ENCODE assay signal across 8 cellular contexts in genomic region chr7:134458341-134458805, GRCh38. TPM values are rescaled to one million over a fixed set of nuclear protein-coding genes. Genes with fewer than 3 reads are reported as not detected.
DNase-seq lines count a peak whose midpoint lies in the region; ATAC-seq, FAIRE-seq and TF ChIP-seq lines count a peak whose summit lies in the region.

No MANE protein-coding gene starts in this region.

- TF ChIP-seq RAD21 in GM12878 (IDR thresholded peaks at IDR 0.05; ENCODE audit: insufficient read depth, low read depth, low read length) = no peak

- TF ChIP-seq EP300 in GM12878 (IDR thresholded peaks at IDR 0.05; ENCODE audit: borderline replicate concordance in 1 of 2, control insufficient read depth in 1 of 2, low read depth in 2 of 2, low read length in 2 of 2) = no peak

- RAD21 ChIA-PET in GM12878 (lab: Charles Lee; ENCODE audit: unreplicated experiment) = interaction anchor here (0.7 to 2.1 kb wide), 3 partner anchors 13 to 189 kb away, joined by 3 to 20 read pairs (median 3); no protein-coding TSS in a partner anchor

- H3F3A ChIP-seq in DOHH2 (ENCODE audit: control insufficient read depth, insufficient read depth) = no peaks in the 10 kb centered on the region

- no peaks in the 10 kb centered on the region for H3K27me3 Mint-ChIP-seq in IgD-negative memory B cell

- H3K4me1 Mint-ChIP-seq in IgD-negative memory B cell = peaks cover 26 to 40% (median 39%) of the 10 kb centered on the region in 3 donors

- H3K9me3 ChIP-seq in DOHH2 (ENCODE audit: control insufficient read depth, insufficient read depth, low read length) (peaks cover 7% of the 10 kb centered on the region; the same call in 1 of the 2 replicates), GM12878 (replicated peaks; ENCODE audit: control insufficient read depth, insufficient read depth, low read length) (no peaks in the 10 kb centered on the region; the same call in 2 of the 3 replicates), iPS-18a (ENCODE audit: control insufficient read depth, low read depth, low read length) (no peaks in the 10 kb centered on the region), small intestine (ENCODE audit: control insufficient read depth, low read depth) (no peaks in the 10 kb centered on the region)

- peak overlapping the region; percentile 86 for H2AFZ ChIP-seq in GM12878 (ENCODE audit: control insufficient read depth, low read depth, low read length)

- H3K4me3 ChIP-seq in DOHH2 (ENCODE audit: low read length) = peak overlapping the region; percentile 87
- peak overlapping the region; percentile 75 for H3K4me3 ChIP-seq in GM12878
- peak overlapping the region; percentile 83 for H3K4me3 ChIP-seq in iPS-18a (ENCODE audit: low read length)
- peak overlapping the region; percentile 59 to 83 for H3K4me3 ChIP-seq in small intestine (ENCODE audit: low read depth in 1 of 2, low read length in 2 of 2)

- in situ Hi-C loops in GM12878 (cut with MboI) = no loop called here

- no peaks in the 10 kb centered on the region for H3K27me3 ChIP-seq in DOHH2 (ENCODE audit: control insufficient read depth, low read length)
- H3K27me3 ChIP-seq in GM12878 (replicated peaks in 1 of 2; ENCODE audit: control insufficient read depth in 2 of 2, insufficient read depth in 2 of 2, low read length in 1 of 2) = no peaks in the 10 kb centered on the region
- peaks cover 13% of the 10 kb centered on the region for H3K27me3 ChIP-seq in iPS-18a (ENCODE audit: control insufficient read depth, insufficient read depth, low read length)
- H3K27me3 ChIP-seq in small intestine (ENCODE audit: control insufficient read depth in 2 of 2, insufficient read depth in 2 of 2, low read length in 2 of 2) = no peaks in the 10 kb centered on the region

- no peaks in the 10 kb centered on the region; the same call in 1 of the 2 replicates for H3K9me2 ChIP-seq in DOHH2 (replicated peaks; ENCODE audit: control insufficient read depth, low read length)

- H4K20me1 ChIP-seq in DOHH2 (ENCODE audit: control insufficient read depth, insufficient read depth, low read depth, low read length) (peaks cover 21% of the 10 kb centered on the region; the same call in 1 of the 2 replicates), GM12878 (ENCODE audit: control insufficient read depth, insufficient read depth) (no peaks in the 10 kb centered on the region)

- H3K27ac Mint-ChIP-seq in IgD-negative memory B cell = peak overlapping the region; percentile 73 to 92 (median 82)

- H3K79me2 ChIP-seq in DOHH2 (ENCODE audit: control insufficient read depth, low read length) (peaks cover 55% of the 10 kb centered on the region), GM12878 (ENCODE audit: control insufficient read depth, insufficient read depth, low read length) (peaks cover 12% of the 10 kb centered on the region)

- H3K9ac ChIP-seq in GM12878 (ENCODE audit: control insufficient read depth, insufficient read depth, low read length) (peak overlapping the region; percentile 73), iPS-18a (ENCODE audit: low read length) (peak overlapping the region; percentile 70)

- peak; percentile 56 for FAIRE-seq in GM12878 (lab: Jason Lieb, UNC)
- no peak for FAIRE-seq in small intestine (lab: Jason Lieb, UNC)

- no TSS peak for BruUV-seq in GM12878 (replicated peaks; lab: Mats Ljungman, UMichigan)

- intact Hi-C loops in GM12878 (cut with micrococcal nuclease; ENCODE audit: unreplicated experiment) = no loop called here

- SMC1A ChIA-PET in GM12878 (lab: Charles Lee; ENCODE audit: uncharacterized antibody, unreplicated experiment) = interaction anchor here (4.0 kb wide), 1 partner anchor 26 kb away, joined by 19 read pairs; no protein-coding TSS in a partner anchor

- TF ChIP-seq CTCF in DOHH2 (IDR thresholded peaks at IDR 0.05; ENCODE audit: low read depth, low read length, poor library complexity, severe bottlenecking) (peak; percentile 87), GM12878 (IDR thresholded peaks at IDR 0.05 in 2 of 3, conservative IDR thresholded peaks at IDR 0.05 in 1 of 3; ENCODE audit: control insufficient read depth in 2 of 3, extremely low read depth in 1 of 3, insufficient read depth in 1 of 3, low read depth in 3 of 3, low read length in 3 of 3) (peak; percentile 12 to 45 (median 44); a peak in 4 of 6 replicates)

- CTCF ChIA-PET in GM12878 (lab: Yijun Ruan, JAX) = interaction anchor here (0.6 to 5.7 kb wide), 13 partner anchors 16 to 702 kb away, joined by 3 to 35 read pairs (median 3); partner anchors contain the start of gene AKR1B15

- ATAC-seq in GM21526 (IDR thresholded peaks at IDR 0.05; ENCODE audit: low FRiP score, unreplicated experiment) (peak; percentile 54), GM12878 (peak; percentile 82)

- WGBS in GM12878 (ENCODE audit: insufficient coverage, insufficient replicate concordance, low lambda C conversion rate, missing lambda C conversion rate) = 0% methylated on average over 32 of the region's 37 CpGs
- WGBS in small intestine, 3 donors = 0 to 1% (median 1%) methylated on average over 34 to 37 of the region's 37 CpGs

- H3K36me3 ChIP-seq in DOHH2 (ENCODE audit: control insufficient read depth, low read length) (peaks cover 40% of the 10 kb centered on the region), GM12878 (ENCODE audit: control insufficient read depth in 2 of 2, insufficient read depth in 2 of 2, low read length in 1 of 2) (no peaks in the 10 kb centered on the region), iPS-18a (ENCODE audit: control insufficient read depth, low read depth, low read length) (no peaks in the 10 kb centered on the region), small intestine (ENCODE audit: control insufficient read depth in 2 of 2, insufficient read depth in 2 of 2, low read length in 2 of 2) (no peaks in the 10 kb centered on the region)

- H3K4me1 ChIP-seq in DOHH2 (ENCODE audit: control insufficient read depth, low read length) (peaks cover 31% of the 10 kb centered on the region), GM12878 (ENCODE audit: control insufficient read depth, insufficient read depth, low read length) (peaks cover 9% of the 10 kb centered on the region; the same call in 1 of the 2 replicates), iPS-18a (ENCODE audit: control insufficient read depth, low read depth, low read length) (peaks cover 4% of the 10 kb centered on the region), small intestine (ENCODE audit: control insufficient read depth in 2 of 2, insufficient read depth in 1 of 2, low read depth in 1 of 2, low read length in 1 of 2) (no peaks in the 10 kb centered on the region)

- no peaks in the 10 kb centered on the region for H3K36me3 Mint-ChIP-seq in IgD-negative memory B cell

- H3K27ac ChIP-seq in DOHH2 (ENCODE audit: low read depth, low read length) (peak overlapping the region; percentile 49), GM12878 (ENCODE audit: control insufficient read depth, insufficient read depth) (peak overlapping the region; percentile 79), iPS-18a (ENCODE audit: low read length) (no peak overlapping the region), small intestine (ENCODE audit: low read depth in 1 of 2, low read length in 1 of 2) (peak overlapping the region; percentile 34 to 92)

- peak in 4 of 5 experiments; percentile 34 to 62 (median 47) for DNase-seq in T-helper 2 cell
- peak; percentile 9 for DNase-seq in GM12878 (ENCODE audit: low read depth, low spot score)
- peak; percentile 25 for DNase-seq in small intestine
- DNase-seq in SW480 (ENCODE audit: low spot score) = no peak

- H3K4me2 ChIP-seq in DOHH2 (ENCODE audit: low read length) (peak overlapping the region; percentile 85), GM12878 (ENCODE audit: control insufficient read depth, insufficient read depth) (peak overlapping the region; percentile 75)

- no peaks in the 10 kb centered on the region for H3K9me3 Mint-ChIP-seq in IgD-negative memory B cell

- peak overlapping the region; percentile 90 to 95 (median 94) for H3K4me3 Mint-ChIP-seq in IgD-negative memory B cell

- POLR2A ChIA-PET in GM12878 (lab: Charles Lee) = interaction anchor here (1.3 kb wide), 1 partner anchor 25 kb away, joined by 3 read pairs; no protein-coding TSS in a partner anchor

- TF ChIP-seq POLR2A in GM12878 (IDR thresholded peaks at IDR 0.05; ENCODE audit: low read depth, low read length) = no peak

TF ChIP-seq in GM12878, 131 proteins besides CTCF, POLR2A, EP300 and RAD21 (continues in another document):
- no peak for TF ChIP-seq CHD2 (IDR thresholded peaks at IDR 0.05; ENCODE audit: borderline replicate concordance, low read depth, low read length)
- no peak for TF ChIP-seq SIN3A (IDR thresholded peaks at IDR 0.05; ENCODE audit: low read depth, low read length)
- TF ChIP-seq MTA3 (IDR thresholded peaks at IDR 0.05; ENCODE audit: borderline replicate concordance, low read length) = no peak

RNA-seq across cellular contexts. Expression of gene AKR1B1, which starts 0.5 kb away (rescaled TPM):
- polyA plus RNA-seq in IgD-negative memory B cell (125 TPM), GM12878 (2011; rRNA removed) (209 and 252 TPM in 2 replicates), GM12878 (2014; fragmentation: Illumina TruSeq; extraction: Trizol) (109 and 147 TPM in 2 replicates), GM12878 (2014; fragmentation: Nextera tagmentation; extraction: Ambion mirVana) (100 to 1,000 TPM; 165 to 180 TPM), GM12878 (2014; rRNA removed) (141 and 144 TPM in 2 replicates), GM12878 (2016; fragmentation: Nextera tagmentation; extraction: Ambion mirVana) (100 to 1,000 TPM; 194 to 213 TPM), small intestine (10 to 100 TPM; 10.3 to 57.6 (median 33.2) TPM)
- total RNA-seq in GM12878 (2013; cell fraction: nucleolus; rRNA removed) = 30.5 and 34.3 TPM in 2 replicates
- total RNA-seq in GM12878 (2014; rRNA removed) (34.6 and 40.4 TPM in 2 replicates), GM12878 (2014; rRNA removed; fragmentation: Illumina TruSeq; extraction: Trizol) (102 and 103 TPM in 2 replicates), GM12878 (2021) (113 and 118 TPM in 2 replicates)
- polyA plus RNA-seq in GM12878 (2011; ENCODE audit: low read depth) = 65.1 TPM
- 281 and 331 TPM in 2 replicates for polyA plus RNA-seq in GM12878 (2011; cell fraction: cytosol; rRNA removed)
- polyA plus RNA-seq in GM12878 (2011; cell fraction: nucleus; rRNA removed) = 199 and 201 TPM in 2 replicates
- 80.5 and 87.1 TPM in 2 replicates for polyA plus RNA-seq in GM12878 (2012)
- polyA minus RNA-seq in GM12878 (2011; rRNA and poly(A)+ RNA removed) = 112 and 145 TPM in 2 replicates
- polyA minus RNA-seq in GM12878 (2011; cell fraction: cytosol; rRNA and poly(A)+ RNA removed) = 37.7 and 46.6 TPM in 2 replicates
- 27.9 and 47.8 TPM in 2 replicates for polyA minus RNA-seq in GM12878 (2011; cell fraction: nucleus; rRNA and poly(A)+ RNA removed)
